In genomic region chr10:49177391-49178355, GRCh38 we compare ENCODE assay signal across 8 cellular contexts. TPM values are rescaled to one million over a fixed set of nuclear protein-coding genes. Genes with fewer than 3 reads are reported as not detected.
DNase-seq lines count a peak whose midpoint lies in the region; ATAC-seq, FAIRE-seq and TF ChIP-seq lines count a peak whose summit lies in the region.

No MANE protein-coding gene starts in this region.

- peaks cover 0 to 61% (median 0%) of the 10 kb centered on the region in 7 donors for H3K4me1 Mint-ChIP-seq in naive thymus-derived CD4-positive, alpha-beta T cell

- peaks cover 0 to 15% (median 0%) of the 10 kb centered on the region in 5 donors for H3K36me3 Mint-ChIP-seq in naive thymus-derived CD4-positive, alpha-beta T cell

- intact Hi-C loops in dorsolateral prefrontal cortex (cut with DNase I): loop anchor here in 1 of 2 donors (5.0 to 10.0 kb wide), 2 partner anchors 190 to 357 kb away; partner anchors contain the start of gene ERCC6
- intact Hi-C loops in naive thymus-derived CD4-positive, alpha-beta T cell (cut with micrococcal nuclease): no loop called here

- POLR2A ChIA-PET in naive thymus-derived CD4-positive, alpha-beta T cell (lab: Charles Lee): no interaction called here

- peak overlapping the region in 51 of 59 donors; percentile 8 to 86 (median 68) for H3K27ac ChIP-seq in dorsolateral prefrontal cortex
- no peak overlapping the region for H3K27ac ChIP-seq in naive thymus-derived CD4-positive, alpha-beta T cell (ENCODE audit: low read depth, low read length)

- peak overlapping the region in 1 of 9 donors; percentile 99 for H3K27ac Mint-ChIP-seq in naive thymus-derived CD4-positive, alpha-beta T cell

- H3K27me3 Mint-ChIP-seq in naive thymus-derived CD4-positive, alpha-beta T cell: peaks cover 0 to 34% (median 12%) of the 10 kb centered on the region in 5 donors

- peak; percentile 84 for FAIRE-seq in urothelium cell line (lab: Jason Lieb, UNC)

- CTCF ChIA-PET in naive thymus-derived CD4-positive, alpha-beta T cell (lab: Charles Lee): no interaction called here

- no peaks in the 10 kb centered on the region for H3K27me3 ChIP-seq in dorsolateral prefrontal cortex
- H3K27me3 ChIP-seq in naive thymus-derived CD4-positive, alpha-beta T cell (ENCODE audit: control insufficient read depth in 2 of 2, insufficient read depth in 2 of 2, low read length in 2 of 2): no peaks in the 10 kb centered on the region

- in situ Hi-C loops in ACHN (cut with HindIII; ENCODE audit: low pct_ligation_motif_present, low pct_unique_long_range_greater_than_20kb, low sequenced_read_pairs): no loop called here
- in situ Hi-C loops in G401 (cut with HindIII; ENCODE audit: low sequenced_read_pairs): no loop called here

- peak overlapping the region in 1 of 10 donors; percentile 76 for H3K4me3 Mint-ChIP-seq in naive thymus-derived CD4-positive, alpha-beta T cell

- H3K4me1 ChIP-seq in naive thymus-derived CD4-positive, alpha-beta T cell (ENCODE audit: control insufficient read depth in 2 of 2, insufficient read depth in 2 of 2, low read length in 2 of 2): no peaks in the 10 kb centered on the region

- H3K9me3 Mint-ChIP-seq in naive thymus-derived CD4-positive, alpha-beta T cell: no peaks in the 10 kb centered on the region

- DNase-seq in ACHN (peak; percentile 44), UCSD-AML1 (lab: John Stamatoyannopoulos, UW; ENCODE audit: unreplicated experiment) (peak; percentile 51), dorsolateral prefrontal cortex (peak in 5 of 10 donors; percentile 49 to 72 (median 61)), urothelium cell line (ENCODE audit: low spot score) (peak; percentile 79), G401 (ENCODE audit: low spot score) (no peak)
- peak in 1 of 9 donors; percentile 74 for DNase-seq in naive thymus-derived CD4-positive, alpha-beta T cell

- H3K36me3 ChIP-seq in naive thymus-derived CD4-positive, alpha-beta T cell (ENCODE audit: control insufficient read depth in 2 of 3, insufficient read depth in 3 of 3, low read length in 3 of 3): no peaks in the 10 kb centered on the region

- no peak for TF ChIP-seq CTCF in dorsolateral prefrontal cortex (IDR thresholded peaks at IDR 0.05 in 54 of 56, conservative IDR thresholded peaks at IDR 0.05 in 2 of 56; ENCODE audit: low read depth in 1 of 56, partially characterized antibody in 56 of 56)

- ATAC-seq in GM18909 (IDR thresholded peaks at IDR 0.05; ENCODE audit: poor library complexity, unreplicated experiment): peak; percentile 84
- peak; percentile 77 for ATAC-seq in HG03103 (IDR thresholded peaks at IDR 0.05; ENCODE audit: low read depth, unreplicated experiment)
- peak; percentile 89 for ATAC-seq in naive thymus-derived CD4-positive, alpha-beta T cell

- H3K9me3 ChIP-seq in naive thymus-derived CD4-positive, alpha-beta T cell (ENCODE audit: control insufficient read depth in 2 of 3, low read length in 3 of 3): no peaks in the 10 kb centered on the region

- no peak overlapping the region for H3K4me3 ChIP-seq in dorsolateral prefrontal cortex
- H3K4me3 ChIP-seq in naive thymus-derived CD4-positive, alpha-beta T cell (ENCODE audit: low read length): no peak overlapping the region

RNA-seq across cellular contexts. Expression of gene TMEM273, which starts 10.5 kb away (rescaled TPM):
- 10 to 100 TPM in 76 of 120 experiments, 1 to 10 TPM in 44; 3.6 to 40.9 (median 12.0) TPM for total RNA-seq in dorsolateral prefrontal cortex
- total RNA-seq in naive thymus-derived CD4-positive, alpha-beta T cell: 10 to 100 TPM in 2 of 5 experiments, 1 to 10 TPM in 3; 1.1 to 20.2 (median 1.8) TPM
- polyA plus RNA-seq in naive thymus-derived CD4-positive, alpha-beta T cell: under 1 TPM in 1 of 2 donors, not detected in 1; 0.26 TPM
- not detected in 2 replicates for total RNA-seq in G401 (2014; rRNA removed; shearing (Covaris generic))

RNA-seq across cellular contexts. Expression of gene FAM170B, which starts 43.9 kb away (rescaled TPM):
- total RNA-seq in dorsolateral prefrontal cortex: under 1 TPM in 8 of 120 experiments, not detected in 112; 0.32 to 0.46 (median 0.36) TPM
- under 1 TPM in 1 of 5 experiments, not detected in 4; 0.15 TPM for total RNA-seq in naive thymus-derived CD4-positive, alpha-beta T cell
- not detected for polyA plus RNA-seq in naive thymus-derived CD4-positive, alpha-beta T cell
- total RNA-seq in G401 (2014; rRNA removed; shearing (Covaris generic)): not detected in 2 replicates
